6 cellular contexts compared by ENCODE assay signal in genomic region chr17:62660629-62661118, GRCh38. TPM values are rescaled to one million over a fixed set of nuclear protein-coding genes. Genes with fewer than 3 reads are reported as not detected.
"Had no signal": no experiment of that assay in that cellular context is flagged by ENCODE, and none has a peak within 500 bp of the region (broad histone marks: within the 10 kb centered on the region; RNA-seq: fewer than 3 reads in every experiment).

No MANE protein-coding gene starts in this region.

- DNase-seq: IMR-90, KBM-7, KG1 had no signal

- FAIRE-seq: HepG2 had no signal

- H3K4me2 ChIP-seq: KMS-11 had no signal

- H3K9ac ChIP-seq: KMS-11 had no signal

- H3K27ac ChIP-seq: HL-60, KMS-11 had no signal

- ATAC-seq: HepG2 had no signal

RNA-seq across cellular contexts. Expression of gene MRC2, which starts 33.2 kb away (rescaled TPM):
- total RNA-seq: HepG2 had no signal
- polyA plus RNA-seq: HepG2 had no signal
